Comparison of ENCODE assay signal across 1 cellular context in genomic region chr7:73557108-73557396, GRCh38.
TF ChIP-seq lines count a peak whose summit lies in the region.

No MANE protein-coding gene starts in this region.

TF ChIP-seq in K562, 482 proteins besides CTCF, POLR2A, EP300 and RAD21 (continued from another document and continues in another):
- peak; percentile 67; the same call in 1 of the 2 replicates for TF ChIP-seq ATF7 (IDR thresholded peaks at IDR 0.05)
- no peak for TF ChIP-seq ZNF785 (CRISPR knock-in tag; IDR thresholded peaks at IDR 0.05)
- no peak for TF ChIP-seq EWSR1 (IDR thresholded peaks at IDR 0.05; ENCODE audit: borderline replicate concordance, low read depth, partially characterized antibody)
- TF ChIP-seq MAX (CRISPR knock-in tag; IDR thresholded peaks at IDR 0.05) = no peak
- no peak for TF ChIP-seq SP1 (CRISPR knock-in tag; IDR thresholded peaks at IDR 0.05)
- TF ChIP-seq, protein P1, sequence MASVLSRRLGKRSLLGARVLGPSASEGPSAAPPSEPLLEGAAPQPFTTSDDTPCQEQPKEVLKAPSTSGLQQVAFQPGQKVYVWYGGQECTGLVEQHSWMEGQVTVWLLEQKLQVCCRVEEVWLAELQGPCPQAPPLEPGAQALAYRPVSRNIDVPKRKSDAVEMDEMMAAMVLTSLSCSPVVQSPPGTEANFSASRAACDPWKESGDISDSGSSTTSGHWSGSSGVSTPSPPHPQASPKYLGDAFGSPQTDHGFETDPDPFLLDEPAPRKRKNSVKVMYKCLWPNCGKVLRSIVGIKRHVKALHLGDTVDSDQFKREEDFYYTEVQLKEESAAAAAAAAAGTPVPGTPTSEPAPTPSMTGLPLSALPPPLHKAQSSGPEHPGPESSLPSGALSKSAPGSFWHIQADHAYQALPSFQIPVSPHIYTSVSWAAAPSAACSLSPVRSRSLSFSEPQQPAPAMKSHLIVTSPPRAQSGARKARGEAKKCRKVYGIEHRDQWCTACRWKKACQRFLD (CRISPR knock-in tag; IDR thresholded peaks at IDR 0.05) = 0 out of 2 replicates have a peak, but pooled peaks have one; percentile 90
- TF ChIP-seq, protein P2, sequence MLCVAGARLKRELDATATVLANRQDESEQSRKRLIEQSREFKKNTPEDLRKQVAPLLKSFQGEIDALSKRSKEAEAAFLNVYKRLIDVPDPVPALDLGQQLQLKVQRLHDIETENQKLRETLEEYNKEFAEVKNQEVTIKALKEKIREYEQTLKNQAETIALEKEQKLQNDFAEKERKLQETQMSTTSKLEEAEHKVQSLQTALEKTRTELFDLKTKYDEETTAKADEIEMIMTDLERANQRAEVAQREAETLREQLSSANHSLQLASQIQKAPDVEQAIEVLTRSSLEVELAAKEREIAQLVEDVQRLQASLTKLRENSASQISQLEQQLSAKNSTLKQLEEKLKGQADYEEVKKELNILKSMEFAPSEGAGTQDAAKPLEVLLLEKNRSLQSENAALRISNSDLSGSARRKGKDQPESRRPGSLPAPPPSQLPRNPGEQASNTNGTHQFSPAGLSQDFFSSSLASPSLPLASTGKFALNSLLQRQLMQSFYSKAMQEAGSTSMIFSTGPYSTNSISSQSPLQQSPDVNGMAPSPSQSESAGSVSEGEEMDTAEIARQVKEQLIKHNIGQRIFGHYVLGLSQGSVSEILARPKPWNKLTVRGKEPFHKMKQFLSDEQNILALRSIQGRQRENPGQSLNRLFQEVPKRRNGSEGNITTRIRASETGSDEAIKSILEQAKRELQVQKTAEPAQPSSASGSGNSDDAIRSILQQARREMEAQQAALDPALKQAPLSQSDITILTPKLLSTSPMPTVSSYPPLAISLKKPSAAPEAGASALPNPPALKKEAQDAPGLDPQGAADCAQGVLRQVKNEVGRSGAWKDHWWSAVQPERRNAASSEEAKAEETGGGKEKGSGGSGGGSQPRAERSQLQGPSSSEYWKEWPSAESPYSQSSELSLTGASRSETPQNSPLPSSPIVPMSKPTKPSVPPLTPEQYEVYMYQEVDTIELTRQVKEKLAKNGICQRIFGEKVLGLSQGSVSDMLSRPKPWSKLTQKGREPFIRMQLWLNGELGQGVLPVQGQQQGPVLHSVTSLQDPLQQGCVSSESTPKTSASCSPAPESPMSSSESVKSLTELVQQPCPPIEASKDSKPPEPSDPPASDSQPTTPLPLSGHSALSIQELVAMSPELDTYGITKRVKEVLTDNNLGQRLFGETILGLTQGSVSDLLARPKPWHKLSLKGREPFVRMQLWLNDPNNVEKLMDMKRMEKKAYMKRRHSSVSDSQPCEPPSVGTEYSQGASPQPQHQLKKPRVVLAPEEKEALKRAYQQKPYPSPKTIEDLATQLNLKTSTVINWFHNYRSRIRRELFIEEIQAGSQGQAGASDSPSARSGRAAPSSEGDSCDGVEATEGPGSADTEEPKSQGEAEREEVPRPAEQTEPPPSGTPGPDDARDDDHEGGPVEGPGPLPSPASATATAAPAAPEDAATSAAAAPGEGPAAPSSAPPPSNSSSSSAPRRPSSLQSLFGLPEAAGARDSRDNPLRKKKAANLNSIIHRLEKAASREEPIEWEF (CRISPR knock-in tag; IDR thresholded peaks at IDR 0.05) = no peak
- TF ChIP-seq BHLHE40 (IDR thresholded peaks at IDR 0.05; ENCODE audit: low read length) = peak; percentile 9; the same call in 1 of the 2 replicates
- TF ChIP-seq, protein P3, sequence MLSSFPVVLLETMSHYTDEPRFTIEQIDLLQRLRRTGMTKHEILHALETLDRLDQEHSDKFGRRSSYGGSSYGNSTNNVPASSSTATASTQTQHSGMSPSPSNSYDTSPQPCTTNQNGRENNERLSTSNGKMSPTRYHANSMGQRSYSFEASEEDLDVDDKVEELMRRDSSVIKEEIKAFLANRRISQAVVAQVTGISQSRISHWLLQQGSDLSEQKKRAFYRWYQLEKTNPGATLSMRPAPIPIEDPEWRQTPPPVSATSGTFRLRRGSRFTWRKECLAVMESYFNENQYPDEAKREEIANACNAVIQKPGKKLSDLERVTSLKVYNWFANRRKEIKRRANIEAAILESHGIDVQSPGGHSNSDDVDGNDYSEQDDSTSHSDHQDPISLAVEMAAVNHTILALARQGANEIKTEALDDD (IDR thresholded peaks at IDR 0.05) = no peak
- TF ChIP-seq, protein P4, sequence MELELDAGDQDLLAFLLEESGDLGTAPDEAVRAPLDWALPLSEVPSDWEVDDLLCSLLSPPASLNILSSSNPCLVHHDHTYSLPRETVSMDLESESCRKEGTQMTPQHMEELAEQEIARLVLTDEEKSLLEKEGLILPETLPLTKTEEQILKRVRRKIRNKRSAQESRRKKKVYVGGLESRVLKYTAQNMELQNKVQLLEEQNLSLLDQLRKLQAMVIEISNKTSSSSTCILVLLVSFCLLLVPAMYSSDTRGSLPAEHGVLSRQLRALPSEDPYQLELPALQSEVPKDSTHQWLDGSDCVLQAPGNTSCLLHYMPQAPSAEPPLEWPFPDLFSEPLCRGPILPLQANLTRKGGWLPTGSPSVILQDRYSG (tag; conservative IDR thresholded peaks at IDR 0.05; ENCODE audit: low read depth) = no peak
- TF ChIP-seq TCFL5 (CRISPR knock-in tag; conservative IDR thresholded peaks at IDR 0.05) = no peak
- no peak for TF ChIP-seq ARHGAP35 (IDR thresholded peaks at IDR 0.05; ENCODE audit: partially characterized antibody)
- TF ChIP-seq SETDB1 (IDR thresholded peaks at IDR 0.05; ENCODE audit: low read length) = no peak
- TF ChIP-seq PCBP2 (IDR thresholded peaks at IDR 0.05; ENCODE audit: low read depth, low read length, poor library complexity, severe bottlenecking) = no peak
- peak; percentile 34; the same call in 1 of the 2 replicates for TF ChIP-seq MBD2 (IDR thresholded peaks at IDR 0.05; ENCODE audit: borderline replicate concordance, low read depth)
- no peak for TF ChIP-seq ATF3 (IDR thresholded peaks at IDR 0.05)
- no peak for TF ChIP-seq ATF3 (CRISPR knock-in tag; conservative IDR thresholded peaks at IDR 0.05)
- TF ChIP-seq MAZ (CRISPR knock-in tag; conservative IDR thresholded peaks at IDR 0.05 in 1 of 2, IDR thresholded peaks at IDR 0.05 in 1 of 2) = peak in 1 of 2 experiments; percentile 89; a peak in 2 of 4 replicates
- TF ChIP-seq, protein P5, sequence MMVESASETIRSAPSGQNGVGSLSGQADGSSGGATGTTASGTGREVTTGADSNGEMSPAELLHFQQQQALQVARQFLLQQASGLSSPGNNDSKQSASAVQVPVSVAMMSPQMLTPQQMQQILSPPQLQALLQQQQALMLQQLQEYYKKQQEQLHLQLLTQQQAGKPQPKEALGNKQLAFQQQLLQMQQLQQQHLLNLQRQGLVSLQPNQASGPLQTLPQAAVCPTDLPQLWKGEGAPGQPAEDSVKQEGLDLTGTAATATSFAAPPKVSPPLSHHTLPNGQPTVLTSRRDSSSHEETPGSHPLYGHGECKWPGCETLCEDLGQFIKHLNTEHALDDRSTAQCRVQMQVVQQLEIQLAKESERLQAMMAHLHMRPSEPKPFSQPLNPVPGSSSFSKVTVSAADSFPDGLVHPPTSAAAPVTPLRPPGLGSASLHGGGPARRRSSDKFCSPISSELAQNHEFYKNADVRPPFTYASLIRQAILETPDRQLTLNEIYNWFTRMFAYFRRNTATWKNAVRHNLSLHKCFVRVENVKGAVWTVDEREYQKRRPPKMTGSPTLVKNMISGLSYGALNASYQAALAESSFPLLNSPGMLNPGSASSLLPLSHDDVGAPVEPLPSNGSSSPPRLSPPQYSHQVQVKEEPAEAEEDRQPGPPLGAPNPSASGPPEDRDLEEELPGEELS (CRISPR knock-in tag; IDR thresholded peaks at IDR 0.05; ENCODE audit: borderline replicate concordance) = no peak
- TF ChIP-seq, protein P6, sequence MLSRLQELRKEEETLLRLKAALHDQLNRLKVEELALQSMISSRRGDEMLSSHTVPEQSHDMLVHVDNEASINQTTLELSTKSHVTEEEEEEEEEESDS (CRISPR knock-in tag; IDR thresholded peaks at IDR 0.05) = no peak
- TF ChIP-seq ZNF143 (CRISPR knock-in tag; IDR thresholded peaks at IDR 0.05) = no peak
- no peak for TF ChIP-seq RFX1 (IDR thresholded peaks at IDR 0.05)
- 0 out of 4 replicates have a peak, but pooled peaks of 1 of the 2 experiments have one; percentile 52 for TF ChIP-seq UBTF (IDR thresholded peaks at IDR 0.05; ENCODE audit: borderline replicate concordance in 1 of 2, low read depth in 2 of 2, low read length in 2 of 2)
- TF ChIP-seq NR2C2 (CRISPR knock-in tag; IDR thresholded peaks at IDR 0.05) = peak; percentile 93
- TF ChIP-seq NR2C2 (tag; IDR thresholded peaks at IDR 0.05) = peak; percentile 99; the same call in 1 of the 2 replicates
- TF ChIP-seq CEBPZ (IDR thresholded peaks at IDR 0.05; ENCODE audit: borderline replicate concordance, low read depth, low read length) = no peak
- TF ChIP-seq SP2 (IDR thresholded peaks at IDR 0.05; ENCODE audit: extremely low read depth, low read depth, low read length, poor library complexity, severe bottlenecking) = peak; percentile 30
- no peak for TF ChIP-seq ZZZ3 (IDR thresholded peaks at IDR 0.05)
- TF ChIP-seq PRDM10 (IDR thresholded peaks at IDR 0.05; ENCODE audit: partially characterized antibody) = no peak
- no peak for TF ChIP-seq CBX1 (IDR thresholded peaks at IDR 0.05; ENCODE audit: low read depth)
- TF ChIP-seq SREBF1 (IDR thresholded peaks at IDR 0.05; ENCODE audit: borderline replicate concordance, low read depth, low read length) = no peak
- TF ChIP-seq TRIM24 (IDR thresholded peaks at IDR 0.05) = no peak
- no peak for TF ChIP-seq ZNF589 (CRISPR knock-in tag; IDR thresholded peaks at IDR 0.05; ENCODE audit: low read depth)
- no peak for TF ChIP-seq PYGO2 (tag; IDR thresholded peaks at IDR 0.05)
- no peak for TF ChIP-seq ZNF551 (CRISPR knock-in tag; IDR thresholded peaks at IDR 0.05)
